ENCODE assay signal across 8 cellular contexts in genomic region chr21:27802816-27803475, GRCh38.
DNase-seq lines count a peak whose midpoint lies in the region; ATAC-seq, FAIRE-seq and TF ChIP-seq lines count a peak whose summit lies in the region.

No MANE protein-coding gene starts in this region.

- no peak overlapping the region for H3K4ac ChIP-seq in mesendoderm (ENCODE audit: low read depth, low read length)

- no peak overlapping the region for H2BK120ac ChIP-seq in mesendoderm (ENCODE audit: low read depth, low read length)

- no peaks in the 10 kb centered on the region for H3K36me3 Mint-ChIP-seq in activated T-helper 17 cell treated with anti-CD3 and anti-CD28 coated beads, Interleukin-2, amount 50 U/mL, for 72 hours (ENCODE audit: low read depth)

- H3K79me2 ChIP-seq in mesendoderm (ENCODE audit: control insufficient read depth, insufficient read depth, low read length): no peaks in the 10 kb centered on the region

- H3K9me3 ChIP-seq in effector memory CD4-positive, alpha-beta T cell (ENCODE audit: control insufficient read depth, low read length): no peaks in the 10 kb centered on the region

- H3K27ac Mint-ChIP-seq in activated T-helper 17 cell treated with anti-CD3 and anti-CD28 coated beads, Interleukin-2, amount 50 U/mL, for 72 hours: no peak overlapping the region

- no peak overlapping the region for H3K27ac ChIP-seq in mesendoderm (ENCODE audit: low read depth, low read length)
- no peak overlapping the region for H3K27ac ChIP-seq in effector memory CD4-positive, alpha-beta T cell (ENCODE audit: insufficient read depth, low read length, poor library complexity, severe bottlenecking)

- H3K4me2 ChIP-seq in mesendoderm (ENCODE audit: low read length): no peak overlapping the region

- TF ChIP-seq CTCF in bronchial epithelial cell (IDR thresholded peaks at IDR 0.05; ENCODE audit: insufficient read depth, low read length, severe bottlenecking): peak; percentile 62

- ATAC-seq in activated T-helper 17 cell treated with anti-CD3 and anti-CD28 coated beads, Interleukin-2, amount 50 U/mL, for 72 hours (replicated peaks): no peak

- H4K8ac ChIP-seq in mesendoderm (ENCODE audit: low read depth, low read length): no peak overlapping the region

- no peaks in the 10 kb centered on the region for H3K36me3 ChIP-seq in bronchial epithelial cell (ENCODE audit: control insufficient read depth, insufficient read depth, low read length)
- H3K36me3 ChIP-seq in mesendoderm (ENCODE audit: control insufficient read depth, insufficient read depth, low read length): no peaks in the 10 kb centered on the region
- H3K36me3 ChIP-seq in effector memory CD4-positive, alpha-beta T cell (ENCODE audit: control insufficient read depth, insufficient read depth, low read length): no peaks in the 10 kb centered on the region

- no peak for FAIRE-seq in bronchial epithelial cell (lab: Jason Lieb, UNC)
- FAIRE-seq in GM12892 (lab: Jason Lieb, UNC): no peak

- H2BK15ac ChIP-seq in mesendoderm (replicated peaks; ENCODE audit: low read depth): no peak overlapping the region

- no CpG with 5 or more reads among the region's 7 CpGs for WGBS in mesendoderm (ENCODE audit: extremely low coverage, insufficient coverage, low lambda C conversion rate)

- no peak overlapping the region for H3K4me3 ChIP-seq in bronchial epithelial cell (ENCODE audit: low read depth, low read length)
- H3K4me3 ChIP-seq in mesendoderm (ENCODE audit: low read length): no peak overlapping the region
- no peak overlapping the region for H3K4me3 ChIP-seq in effector memory CD4-positive, alpha-beta T cell (ENCODE audit: insufficient read depth, low read depth, low read length, poor library complexity, severe bottlenecking)

- H2BK5ac ChIP-seq in mesendoderm (ENCODE audit: low read length): no peak overlapping the region

- no peaks in the 10 kb centered on the region for H3K9me3 Mint-ChIP-seq in activated T-helper 17 cell treated with anti-CD3 and anti-CD28 coated beads, Interleukin-2, amount 50 U/mL, for 72 hours

- H3K18ac ChIP-seq in mesendoderm (ENCODE audit: low read length): no peak overlapping the region

- H3K4me1 Mint-ChIP-seq in activated T-helper 17 cell treated with anti-CD3 and anti-CD28 coated beads, Interleukin-2, amount 50 U/mL, for 72 hours: no peaks in the 10 kb centered on the region

- no peak overlapping the region for H3K9ac ChIP-seq in mesendoderm (ENCODE audit: low read length)

- H2AK5ac ChIP-seq in mesendoderm (ENCODE audit: low read length): no peak overlapping the region

- no peak overlapping the region for H3K23ac ChIP-seq in mesendoderm (ENCODE audit: low read length)

- H3K56ac ChIP-seq in mesendoderm (ENCODE audit: low read length): no peak overlapping the region

- H3K4me1 ChIP-seq in mesendoderm (ENCODE audit: control insufficient read depth, low read depth, low read length): no peaks in the 10 kb centered on the region
- H3K4me1 ChIP-seq in effector memory CD4-positive, alpha-beta T cell (ENCODE audit: control insufficient read depth, insufficient read depth, low read length, poor library complexity, severe bottlenecking): no peaks in the 10 kb centered on the region

- TF ChIP-seq POLR2A in GM12892 (IDR thresholded peaks at IDR 0.05; ENCODE audit: low read depth, low read length): no peak

- DNase-seq in COLO829 (ENCODE audit: low spot score) (peak; percentile 35), GM19238 (ENCODE audit: insufficient read length, low spot score) (peak; percentile 2), NCI-H82 treated with DMSO at 0.1 percent for 48 hours (lab: John Stamatoyannopoulos, UW; ENCODE audit: unreplicated experiment) (peak; percentile 10), bronchial epithelial cell (ENCODE audit: low read depth) (no peak), mesendoderm (peak; percentile 71), GM12892 (ENCODE audit: insufficient read length) (no peak)
- no peak for DNase-seq in effector memory CD4-positive, alpha-beta T cell

- H3K27me3 ChIP-seq in bronchial epithelial cell (ENCODE audit: control insufficient read depth, insufficient read depth, low read length) (no peaks in the 10 kb centered on the region), mesendoderm (ENCODE audit: insufficient read depth, low read length, poor library complexity) (no peaks in the 10 kb centered on the region)
- no peaks in the 10 kb centered on the region for H3K27me3 ChIP-seq in effector memory CD4-positive, alpha-beta T cell (replicated peaks; ENCODE audit: control insufficient read depth, insufficient read depth, low read length, poor library complexity, severe bottlenecking)

- H4K5ac ChIP-seq in mesendoderm (ENCODE audit: low read length): no peak overlapping the region

- no peaks in the 10 kb centered on the region for H3K79me1 ChIP-seq in mesendoderm (ENCODE audit: low read length)

- H3K27me3 Mint-ChIP-seq in activated T-helper 17 cell treated with anti-CD3 and anti-CD28 coated beads, Interleukin-2, amount 50 U/mL, for 72 hours: no peaks in the 10 kb centered on the region

- H3K4me3 Mint-ChIP-seq in activated T-helper 17 cell treated with anti-CD3 and anti-CD28 coated beads, Interleukin-2, amount 50 U/mL, for 72 hours: no peak overlapping the region

Comparison
In these comparisons a context has a peak if more than half of its experiments do, and no peak if none do; other contexts are left out.
1. DNase-seq: peak in COLO829 (single experiment), GM19238 (single experiment), NCI-H82 treated with DMSO at 0.1 percent for 48 hours (single experiment) and mesendoderm (single experiment); none in bronchial epithelial cell (single experiment), effector memory CD4-positive, alpha-beta T cell (0 of 3) and GM12892 (single experiment).